19 cellular contexts compared by ENCODE assay signal in the genomic region with DNA sequence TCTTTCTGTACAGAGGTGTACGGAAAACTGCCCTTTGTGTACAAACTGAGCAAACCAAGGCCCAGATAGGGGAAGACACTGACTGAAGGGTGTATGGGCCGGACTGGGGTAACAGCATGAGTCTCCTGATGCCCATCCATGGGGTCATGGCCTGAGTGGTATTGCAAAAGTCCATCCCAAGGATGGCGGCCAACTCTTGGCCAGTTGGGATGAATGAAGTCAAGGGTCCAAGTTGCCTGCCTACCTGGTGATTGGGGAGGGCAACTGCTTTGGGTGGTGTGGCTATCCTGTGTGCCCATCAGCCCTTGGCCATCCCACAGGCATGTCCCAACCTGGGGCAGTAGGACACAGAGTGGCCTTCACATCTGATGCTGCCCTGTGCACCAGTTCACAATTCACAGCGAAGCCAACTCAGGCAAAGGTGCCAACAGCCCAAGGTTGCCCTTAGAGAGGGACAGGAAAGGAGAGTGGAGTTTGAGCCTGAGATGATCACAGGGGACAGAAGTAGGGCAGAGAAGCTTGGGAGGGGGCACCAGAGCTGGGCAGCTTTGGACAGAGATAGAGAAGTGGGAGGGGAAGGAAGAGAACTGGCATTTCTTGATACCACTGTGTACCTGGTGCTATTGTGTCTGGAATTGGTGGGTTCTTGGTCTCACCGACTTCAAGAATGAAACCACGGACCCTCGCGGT. TPM values are rescaled to one million over a fixed set of nuclear protein-coding genes. Genes with fewer than 3 reads are reported as not detected.
DNase-seq lines count a peak whose midpoint lies in the region; ATAC-seq and TF ChIP-seq lines count a peak whose summit lies in the region.
"Had no signal": no experiment of that assay in that cellular context is flagged by ENCODE, and none has a peak within 500 bp of the region (broad histone marks: within the 10 kb centered on the region; RNA-seq: fewer than 3 reads in every experiment).

No MANE protein-coding gene starts in this region.

- H4K8ac ChIP-seq in neuronal stem cell (ENCODE audit: low read depth, low read length), result no peak overlapping the region

- peak overlapping the region; percentile 14 for H2BK12ac ChIP-seq in neuronal stem cell (ENCODE audit: low read length)

- peaks cover 14% of the 10 kb centered on the region for H3F3A ChIP-seq in SK-N-SH (replicated peaks; ENCODE audit: insufficient read depth)

- intact Hi-C loops in tibial artery (cut with DNase I; ENCODE audit: low total_unique reads), result no loop called here

- no peak overlapping the region for H3K23ac ChIP-seq in neuronal stem cell (ENCODE audit: low read depth, low read length, poor library complexity)

- TF ChIP-seq CTCF in SK-N-SH (IDR thresholded peaks at IDR 0.05) (no peak), coronary artery (IDR thresholded peaks at IDR 0.05) (no peak), tibial artery (IDR thresholded peaks at IDR 0.05) (no peak)

- no peak overlapping the region for H2BK120ac ChIP-seq in neuronal stem cell (ENCODE audit: low read depth, low read length)

- H3K9me3 ChIP-seq in SK-N-SH (no peaks in the 10 kb centered on the region), neuronal stem cell (replicated peaks in 1 of 2; ENCODE audit: control insufficient read depth in 2 of 2, insufficient read depth in 1 of 2, low read depth in 1 of 2, low read length in 2 of 2) (peaks cover 3 to 4% of the 10 kb centered on the region in 2 donors), tibial artery (no peaks in the 10 kb centered on the region)
- H3K9me3 ChIP-seq: breast epithelium, SJCRH30 had no signal

- H4K20me1 ChIP-seq in SK-N-SH (ENCODE audit: insufficient read depth), result no peaks in the 10 kb centered on the region

- no peak overlapping the region; the same call in 1 of the 2 replicates for H3K9ac ChIP-seq in SK-N-SH
- no peak overlapping the region for H3K9ac ChIP-seq in neuronal stem cell (ENCODE audit: low read depth, low read length, poor library complexity)

- WGBS in SK-N-SH (ENCODE audit: low lambda C conversion rate), result 90% methylated on average over 7 of the region's 8 CpGs
- no CpG with 5 or more reads among the region's 8 CpGs for WGBS in neuronal stem cell (ENCODE audit: extremely low coverage in 2 of 2, insufficient read length in 2 of 2, insufficient replicate concordance in 1 of 2), 2 donors

- H3K79me2 ChIP-seq in SK-N-SH (ENCODE audit: insufficient read depth), result no peaks in the 10 kb centered on the region

- no peak overlapping the region for H3K4ac ChIP-seq in neuronal stem cell (ENCODE audit: low read length)

- no peak for TF ChIP-seq EP300 in SK-N-SH (IDR thresholded peaks at IDR 0.05; ENCODE audit: borderline replicate concordance in 1 of 2, low read depth in 1 of 2, low read length in 1 of 2)

- CTCF ChIA-PET in SK-N-SH (lab: Yijun Ruan, JAX), result interaction anchor here (0.8 to 1.9 kb wide), 5 partner anchors 8 to 150 kb away, joined by 3 to 8 read pairs (median 4); no protein-coding TSS in a partner anchor

- H2BK5ac ChIP-seq in neuronal stem cell (ENCODE audit: low read length), result no peak overlapping the region

- H3K27me3 ChIP-seq in SK-N-SH (ENCODE audit: insufficient read depth) (no peaks in the 10 kb centered on the region), neuronal stem cell (ENCODE audit: control insufficient read depth in 3 of 3, insufficient read depth in 3 of 3, low read depth in 1 of 3, low read length in 3 of 3) (peaks cover 0 to 6% (median 0%) of the 10 kb centered on the region in 3 experiments), tibial artery (no peaks in the 10 kb centered on the region)
- H3K27me3 ChIP-seq: breast epithelium, SJCRH30 had no signal

- H3K79me1 ChIP-seq in neuronal stem cell (ENCODE audit: low read depth, low read length), result no peaks in the 10 kb centered on the region

- H2AFZ ChIP-seq in SK-N-SH (ENCODE audit: low read depth), result no peak overlapping the region
- H2AFZ ChIP-seq in neuronal stem cell (ENCODE audit: low read length), result no peak overlapping the region

- no peaks in the 10 kb centered on the region for H3K9me2 ChIP-seq in SK-N-SH

- no peak overlapping the region for H3K14ac ChIP-seq in neuronal stem cell (ENCODE audit: low read length)

- no peaks in the 10 kb centered on the region for H3K36me3 ChIP-seq in SK-N-SH (replicated peaks in 1 of 2; ENCODE audit: control insufficient read depth in 1 of 2, insufficient read depth in 2 of 2, low read length in 1 of 2)
- no peaks in the 10 kb centered on the region for H3K36me3 ChIP-seq in neuronal stem cell (replicated peaks in 1 of 2; ENCODE audit: control insufficient read depth in 2 of 2, insufficient read depth in 2 of 2, low read length in 2 of 2)
- H3K36me3 ChIP-seq in tibial artery, result no peaks in the 10 kb centered on the region
- H3K36me3 ChIP-seq: breast epithelium, SJCRH30 had no signal

- H3K4me1 ChIP-seq in SK-N-SH (ENCODE audit: control insufficient read depth in 1 of 2, insufficient read depth in 2 of 2, low read depth in 1 of 2, low read length in 1 of 2) (peaks cover 0 to 7% of the 10 kb centered on the region in 2 experiments; a peak in 2 of 4 replicates), neuronal stem cell (ENCODE audit: control insufficient read depth in 2 of 2, insufficient read depth in 1 of 2, low read depth in 1 of 2, low read length in 2 of 2) (peaks cover 0 to 8% of the 10 kb centered on the region in 2 donors), tibial artery (peaks cover 0 to 73% (median 72%) of the 10 kb centered on the region in 4 donors)
- H3K4me1 ChIP-seq: breast epithelium had no signal

- H3K4me2 ChIP-seq in SK-N-SH (peak overlapping the region; percentile 43; the same call in 1 of the 2 replicates), neuronal stem cell (ENCODE audit: insufficient read depth, low read length, poor library complexity, severe bottlenecking) (no peak overlapping the region)

- ATAC-seq in SK-N-SH treated with all-trans-retinoic acid at 6 μM for 48 hours (no peak), GM19351 (IDR thresholded peaks at IDR 0.05; ENCODE audit: unreplicated experiment) (no peak)

- no peak overlapping the region for H3K4me3 ChIP-seq in SK-N-SH (ENCODE audit: low read depth in 2 of 2, low read length in 1 of 2)
- peak overlapping the region; percentile 34 for H3K4me3 ChIP-seq in coronary artery
- no peak overlapping the region for H3K4me3 ChIP-seq in neuronal stem cell (ENCODE audit: low read length in 2 of 2)
- H3K4me3 ChIP-seq in tibial artery, result no peak overlapping the region
- H3K4me3 ChIP-seq: breast epithelium, SJCRH30 had no signal

- no peak overlapping the region for H3K18ac ChIP-seq in neuronal stem cell (ENCODE audit: low read length)

- H2AK5ac ChIP-seq in neuronal stem cell (ENCODE audit: low read depth, low read length), result no peak overlapping the region

- H3K27ac ChIP-seq in SK-N-SH (ENCODE audit: low read depth in 2 of 2, low read length in 1 of 2) (peak overlapping the region in 1 of 2 experiments; percentile 90; a peak in 2 of 4 replicates), coronary artery (peak overlapping the region; percentile 83 to 91), neuronal stem cell (replicated peaks; ENCODE audit: low read length) (no peak overlapping the region), tibial artery (peak overlapping the region; percentile 60 to 77)
- H3K27ac ChIP-seq: 22Rv1 had no signal

- no peak for TF ChIP-seq RAD21 in SK-N-SH (IDR thresholded peaks at IDR 0.05; ENCODE audit: low read length)

- H2BK15ac ChIP-seq in neuronal stem cell (ENCODE audit: low read length), result no peak overlapping the region

- DNase-seq in SK-N-SH (no peak), coronary artery (ENCODE audit: low spot score) (no peak), neuronal stem cell (ENCODE audit: low spot score) (no peak), tibial artery (no peak), CD1c-positive myeloid dendritic cell (ENCODE audit: extremely low spot score) (no peak)
- no peak for DNase-seq in stimulated activated naive CD4-positive, alpha-beta T cell (lab: John Stamatoyannopoulos, UW)
- DNase-seq: activated CD4-positive, CD25-positive, alpha-beta regulatory T cell; activated naive CD8-positive, alpha-beta T cell treated with anti-CD3 and anti-CD28 coated beads, Interleukin-2, amount 10 ng/mL, durations not matched to agents 7 days and 5 days; effector CD8-positive, alpha-beta T cell; hippocampal formation; KG1; NCI-H1048; OCI-M1; retina had no signal

- no peak overlapping the region for H4K91ac ChIP-seq in neuronal stem cell (ENCODE audit: low read depth, low read length, poor library complexity)

- POLR2A ChIA-PET in SK-N-SH (lab: Yijun Ruan, JAX), result no interaction called here

TF ChIP-seq in SK-N-SH, 30 proteins besides CTCF, POLR2A, EP300 and RAD21 (continues in another document):
- TF ChIP-seq MEF2A (IDR thresholded peaks at IDR 0.05; ENCODE audit: borderline replicate concordance, low read depth) (no peak), NFIC (IDR thresholded peaks at IDR 0.05; ENCODE audit: borderline replicate concordance) (no peak), FOXJ3 (CRISPR knock-in tag; IDR thresholded peaks at IDR 0.05) (no peak), YY1 (IDR thresholded peaks at IDR 0.05; ENCODE audit: low read depth) (no peak)

TF ChIP-seq in SK-N-SH treated with all-trans-retinoic acid at 6 μM for 48 hours, 23 proteins besides CTCF, POLR2A, EP300 and RAD21 (continues in another document):
- no peak for TF ChIP-seq GLIS3 (CRISPR knock-in tag; IDR thresholded peaks at IDR 0.05)
- TF ChIP-seq TSHZ2 (CRISPR knock-in tag; IDR thresholded peaks at IDR 0.05), result no peak

RNA-seq across cellular contexts. Expression of gene COL15A1, which starts 46.6 kb away (rescaled TPM):
- 0.76 and 0.84 TPM in 2 replicates for polyA plus RNA-seq in SK-N-SH (2012; rRNA removed)
- 0.55 and 0.72 TPM in 2 replicates for polyA plus RNA-seq in SK-N-SH (2012; cell fraction: cytosol; rRNA removed)
- 1.3 and 2.5 TPM in 2 replicates for polyA plus RNA-seq in SK-N-SH (2012; cell fraction: nucleus; rRNA removed)
- polyA plus RNA-seq in neuronal stem cell (2013, experiment 1 of 2), result 0.59 TPM
- 0.62 TPM for polyA plus RNA-seq in neuronal stem cell (2013, experiment 2 of 2)
